Comparison of ENCODE assay signal across 1 cellular context in genomic region chr5:76690704-76691469, GRCh38.
TF ChIP-seq lines count a peak whose summit lies in the region.

No MANE protein-coding gene starts in this region.

TF ChIP-seq in HepG2, 621 proteins besides CTCF, POLR2A, EP300 and RAD21 (continued from another document):
- TF ChIP-seq KIAA2018 (CRISPR knock-in tag; IDR thresholded peaks at IDR 0.05; ENCODE audit: borderline replicate concordance): no peak
- no peak for TF ChIP-seq SPEN (CRISPR knock-in tag; IDR thresholded peaks at IDR 0.05; ENCODE audit: low read depth)
- no peak for TF ChIP-seq RERE (CRISPR knock-in tag; IDR thresholded peaks at IDR 0.05; ENCODE audit: low read depth)
- TF ChIP-seq SOX5 (CRISPR knock-in tag; IDR thresholded peaks at IDR 0.05; ENCODE audit: borderline replicate concordance): peak; percentile 17; the same call in 1 of the 2 replicates
- TF ChIP-seq NR2C2 (CRISPR knock-in tag; IDR thresholded peaks at IDR 0.05; ENCODE audit: borderline replicate concordance): no peak
- TF ChIP-seq FOXP4 (CRISPR knock-in tag; IDR thresholded peaks at IDR 0.05): 0 out of 2 replicates have a peak, but pooled peaks have one; percentile 37
- peak; percentile 38; the same call in 1 of the 2 replicates for TF ChIP-seq BHLHE40 (IDR thresholded peaks at IDR 0.05; ENCODE audit: low read length)
- no peak for TF ChIP-seq HNRNPLL (IDR thresholded peaks at IDR 0.05; ENCODE audit: low read depth, low read length, poor library complexity, severe bottlenecking)
- TF ChIP-seq NFYB (CRISPR knock-in tag; IDR thresholded peaks at IDR 0.05): no peak
- TF ChIP-seq KDM1A (CRISPR knock-in tag; IDR thresholded peaks at IDR 0.05): no peak
- no peak for TF ChIP-seq FOXK2 (IDR thresholded peaks at IDR 0.05)
- TF ChIP-seq HOMEZ (CRISPR knock-in tag; IDR thresholded peaks at IDR 0.05; ENCODE audit: low read depth): peak; percentile 12; the same call in 1 of the 2 replicates
- no peak for TF ChIP-seq SOX6 (IDR thresholded peaks at IDR 0.05)
- peak; percentile 19; the same call in 1 of the 2 replicates for TF ChIP-seq SOX6 (CRISPR knock-in tag; IDR thresholded peaks at IDR 0.05)
- no peak for TF ChIP-seq FOXP1 (IDR thresholded peaks at IDR 0.05)
- TF ChIP-seq FOXP1 (CRISPR knock-in tag; IDR thresholded peaks at IDR 0.05): peak; percentile 34; the same call in 1 of the 2 replicates
- no peak for TF ChIP-seq ZBTB25 (CRISPR knock-in tag; IDR thresholded peaks at IDR 0.05)
